In genomic region chr1:50929376-50929958, GRCh38 we compare ENCODE assay signal across 8 cellular contexts. TPM values are rescaled to one million over a fixed set of nuclear protein-coding genes. Genes with fewer than 3 reads are reported as not detected.
DNase-seq lines count a peak whose midpoint lies in the region; ATAC-seq and TF ChIP-seq lines count a peak whose summit lies in the region.

No MANE protein-coding gene starts in this region.

- H3K36me3 Mint-ChIP-seq in H9 (ENCODE audit: insufficient read depth in 1 of 3, low read depth in 3 of 3): peaks cover 0 to 9% (median 8%) of the 10 kb centered on the region in 3 experiments; a peak in 5 of 7 replicates
- peaks cover 13% of the 10 kb centered on the region for H3K36me3 Mint-ChIP-seq in activated CD4-positive, alpha-beta T cell treated with anti-CD3 and anti-CD28 coated beads, Interleukin-2, amount 10 ng/mL, durations not matched to agents 7 days and 5 days (ENCODE audit: low read depth)
- peaks cover 3 to 19% of the 10 kb centered on the region in 2 donors for H3K36me3 Mint-ChIP-seq in activated naive CD4-positive, alpha-beta T cell treated with anti-CD3 and anti-CD28 coated beads, Interleukin-2, amount 50 U/mL, for 72 hours

- no peak overlapping the region for H3K4ac ChIP-seq in H9 (ENCODE audit: low read depth, low read length)

- no peak overlapping the region for H2AK5ac ChIP-seq in H9 (ENCODE audit: insufficient read length, low read length)

- H3K4me1 ChIP-seq in H9 (ENCODE audit: insufficient read depth, low read length): no peaks in the 10 kb centered on the region
- H3K4me1 ChIP-seq in PC-3 (ENCODE audit: insufficient read depth, low read length): no peaks in the 10 kb centered on the region
- H3K4me1 ChIP-seq in fibroblast of lung (ENCODE audit: control insufficient read depth, extremely low read depth, insufficient read depth, low read length): no peaks in the 10 kb centered on the region

- peaks cover 8% of the 10 kb centered on the region for H3K36me3 ChIP-seq in PC-3 (ENCODE audit: low read depth, low read length)
- H3K36me3 ChIP-seq in fibroblast of lung (ENCODE audit: control insufficient read depth, insufficient read depth, low read length): no peaks in the 10 kb centered on the region

- H3K27ac ChIP-seq in H9 (ENCODE audit: insufficient read length, low read depth, low read length) (no peak overlapping the region), PC-3 (ENCODE audit: low read length) (no peak overlapping the region), fibroblast of lung (ENCODE audit: insufficient read depth, low read length) (no peak overlapping the region)

- H2AFZ ChIP-seq in H9 (ENCODE audit: low read length) (no peak overlapping the region), PC-3 (ENCODE audit: low read length) (no peak overlapping the region), fibroblast of lung (ENCODE audit: low read length) (no peak overlapping the region)

- H3K18ac ChIP-seq in H9 (ENCODE audit: insufficient read length, low read depth, low read length): no peak overlapping the region

- H3K9ac ChIP-seq in H9 (ENCODE audit: extremely low read depth, insufficient read length, low read length) (no peak overlapping the region), PC-3 (ENCODE audit: low read length) (no peak overlapping the region), fibroblast of lung (ENCODE audit: insufficient read depth, low read length) (no peak overlapping the region)

- H2BK5ac ChIP-seq in H9 (ENCODE audit: insufficient read length, low read length): no peak overlapping the region

- H3K4me2 ChIP-seq in H9 (ENCODE audit: insufficient read depth, insufficient read length, low read length): no peak overlapping the region
- H3K4me2 ChIP-seq in PC-3 (ENCODE audit: low read length): no peak overlapping the region
- no peak overlapping the region for H3K4me2 ChIP-seq in fibroblast of lung (ENCODE audit: extremely low read depth, insufficient read depth, low read length)

- no peak overlapping the region for H3K23ac ChIP-seq in H9 (ENCODE audit: insufficient read length, low read depth, low read length)

- H3K56ac ChIP-seq in H9 (ENCODE audit: insufficient read length, low read depth, low read length): no peak overlapping the region

- no peak overlapping the region for H4K5ac ChIP-seq in H9 (ENCODE audit: insufficient read length, low read depth, low read length)

- H3K9me3 Mint-ChIP-seq in H9: no peaks in the 10 kb centered on the region; a peak in 1 of 5 replicates
- peaks cover 3% of the 10 kb centered on the region for H3K9me3 Mint-ChIP-seq in activated CD4-positive, alpha-beta T cell treated with anti-CD3 and anti-CD28 coated beads, Interleukin-2, amount 10 ng/mL, durations not matched to agents 7 days and 5 days
- no peaks in the 10 kb centered on the region for H3K9me3 Mint-ChIP-seq in activated naive CD4-positive, alpha-beta T cell treated with anti-CD3 and anti-CD28 coated beads, Interleukin-2, amount 50 U/mL, for 72 hours

- no peak overlapping the region for H3T11ph ChIP-seq in H9 (ENCODE audit: low read length)

- H3F3A ChIP-seq in PC-3 (ENCODE audit: low read length, unreplicated experiment): no peaks in the 10 kb centered on the region

- H3K27me3 ChIP-seq in H9 (ENCODE audit: insufficient read depth, low read length): no peaks in the 10 kb centered on the region
- H3K27me3 ChIP-seq in PC-3 (ENCODE audit: low read length): no peaks in the 10 kb centered on the region
- H3K27me3 ChIP-seq in fibroblast of lung (ENCODE audit: control insufficient read depth, insufficient read depth, low read length): no peaks in the 10 kb centered on the region

- H2BK12ac ChIP-seq in H9 (ENCODE audit: insufficient read length, low read depth, low read length): no peak overlapping the region

- H3K9me3 ChIP-seq in H9 (ENCODE audit: control insufficient read depth, low read depth, low read length) (no peaks in the 10 kb centered on the region), PC-3 (ENCODE audit: low read length) (no peaks in the 10 kb centered on the region), fibroblast of lung (ENCODE audit: control insufficient read depth, insufficient read depth, low read depth, low read length) (no peaks in the 10 kb centered on the region)

- H3K4me3 ChIP-seq in PC-3 (ENCODE audit: low read length) (no peak overlapping the region), fibroblast of lung (replicated peaks in 1 of 4; ENCODE audit: control extremely low read depth in 1 of 4, insufficient read depth in 1 of 4, low read depth in 3 of 4, low read length in 4 of 4) (no peak overlapping the region)

- H3K79me2 ChIP-seq in H9 (ENCODE audit: insufficient read depth, low read length): peaks cover 2% of the 10 kb centered on the region; the same call in 1 of the 2 replicates
- peaks cover 84% of the 10 kb centered on the region for H3K79me2 ChIP-seq in PC-3 (ENCODE audit: low read length)
- H3K79me2 ChIP-seq in fibroblast of lung (ENCODE audit: control insufficient read depth, insufficient read depth, low read length): peaks cover 12% of the 10 kb centered on the region

- H3K27ac Mint-ChIP-seq in H9: no peak overlapping the region
- no peak overlapping the region for H3K27ac Mint-ChIP-seq in activated CD4-positive, alpha-beta T cell treated with anti-CD3 and anti-CD28 coated beads, Interleukin-2, amount 10 ng/mL, durations not matched to agents 7 days and 5 days
- no peak overlapping the region for H3K27ac Mint-ChIP-seq in activated naive CD4-positive, alpha-beta T cell treated with anti-CD3 and anti-CD28 coated beads, Interleukin-2, amount 50 U/mL, for 72 hours

- no peak overlapping the region for H3K4me3 Mint-ChIP-seq in H9
- no peak overlapping the region for H3K4me3 Mint-ChIP-seq in activated CD4-positive, alpha-beta T cell treated with anti-CD3 and anti-CD28 coated beads, Interleukin-2, amount 10 ng/mL, durations not matched to agents 7 days and 5 days

- H3K9me2 ChIP-seq in PC-3 (replicated peaks; ENCODE audit: low read length): no peaks in the 10 kb centered on the region

- H4K91ac ChIP-seq in H9 (ENCODE audit: insufficient read length, low read depth, low read length): no peak overlapping the region

- H3K4me1 Mint-ChIP-seq in H9: peaks cover 0 to 11% of the 10 kb centered on the region in 2 experiments; a peak in 2 of 4 replicates
- H3K4me1 Mint-ChIP-seq in activated CD4-positive, alpha-beta T cell treated with anti-CD3 and anti-CD28 coated beads, Interleukin-2, amount 10 ng/mL, durations not matched to agents 7 days and 5 days: peaks cover 17% of the 10 kb centered on the region

- WGBS in H9 (ENCODE audit: extremely low coverage, insufficient read length, low lambda C conversion rate): no CpG with 5 or more reads among the region's 2 CpGs

- H3K23me2 ChIP-seq in H9 (ENCODE audit: insufficient read length, low read depth, low read length, poor library complexity, severe bottlenecking): no peaks in the 10 kb centered on the region

- no TSS peak for BruUV-seq in PC-3 (replicated peaks; lab: Mats Ljungman, UMichigan)

- peak; percentile 72 for TF ChIP-seq CTCF in H9 (conservative IDR thresholded peaks at IDR 0.05)
- TF ChIP-seq CTCF in PC-3 (conservative IDR thresholded peaks at IDR 0.05; ENCODE audit: low read depth, low read length): peak; percentile 78
- peak in 1 of 2 donors; percentile 39 for TF ChIP-seq CTCF in fibroblast of lung (conservative IDR thresholded peaks at IDR 0.05 in 1 of 2, IDR thresholded peaks at IDR 0.05 in 1 of 2; ENCODE audit: low read depth in 1 of 2, low read length in 2 of 2)

- no peak overlapping the region for H2BK20ac ChIP-seq in H9 (ENCODE audit: low read depth, low read length, poor library complexity, severe bottlenecking)

- intact Hi-C loops in PC-3 (cut with micrococcal nuclease): loop anchor here (1.0 to 5.0 kb wide), 3 partner anchors 118 to 260 kb away; no protein-coding TSS in a partner anchor

- no peak for ATAC-seq in PC-3
- no peak for ATAC-seq in activated naive CD4-positive, alpha-beta T cell treated with anti-CD3 and anti-CD28 coated beads, Interleukin-2, amount 50 U/mL, for 72 hours
- no peak for ATAC-seq in HG03135 (IDR thresholded peaks at IDR 0.05; ENCODE audit: unreplicated experiment)

- H4K8ac ChIP-seq in H9 (replicated peaks; ENCODE audit: insufficient read length, low read depth, low read length): no peak overlapping the region

- CTCF ChIA-PET in PC-3 (lab: Charles Lee): interaction anchor here (0.5 to 1.8 kb wide), 7 partner anchors 19 to 155 kb away, joined by 3 to 10 read pairs (median 3); partner anchors contain the start of gene FAF1
- CTCF ChIA-PET in activated CD4-positive, alpha-beta T cell treated with anti-CD3 and anti-CD28 coated beads, Interleukin-2, amount 10 ng/mL, durations not matched to agents 7 days and 5 days (lab: Charles Lee): interaction anchor here (1.0 to 1.3 kb wide), 6 partner anchors 9 to 48 kb away, joined by 3 to 4 read pairs (median 3); no protein-coding TSS in a partner anchor

- no peak overlapping the region for H2BK120ac ChIP-seq in H9 (ENCODE audit: low read depth, low read length, poor library complexity, severe bottlenecking)

- H4K20me1 ChIP-seq in H9 (ENCODE audit: control insufficient read depth, insufficient read depth, insufficient read length): no peaks in the 10 kb centered on the region
- peaks cover 10% of the 10 kb centered on the region for H4K20me1 ChIP-seq in PC-3 (ENCODE audit: low read length)
- H4K20me1 ChIP-seq in fibroblast of lung (ENCODE audit: control insufficient read depth, extremely low read depth, insufficient read depth, low read length): no peaks in the 10 kb centered on the region

- DNase-seq in AG20443 (ENCODE audit: low spot score): peak; percentile 35
- DNase-seq in H9: no peak
- peak; percentile 64 for DNase-seq in PC-3
- peak; percentile 39 to 72 for DNase-seq in fibroblast of lung (ENCODE audit: low read depth in 2 of 2)
- DNase-seq in renal cortical epithelial cell (ENCODE audit: low read depth): peak; percentile 71
- DNase-seq in activated CD4-positive, alpha-beta T cell treated with anti-CD3 and anti-CD28 coated beads, Interleukin-2, amount 10 ng/mL, durations not matched to agents 7 days and 5 days: no peak
- no peak for DNase-seq in activated naive CD4-positive, alpha-beta T cell treated with anti-CD3 and anti-CD28 coated beads, Interleukin-2, amount 50 U/mL, for 72 hours (ENCODE audit: low spot score in 2 of 2)

- POLR2A ChIA-PET in PC-3 (lab: Charles Lee; ENCODE audit: unreplicated experiment): interaction anchor here (0.6 kb wide), 1 partner anchor 133 kb away, joined by 4 read pairs; no protein-coding TSS in a partner anchor
- POLR2A ChIA-PET in activated CD4-positive, alpha-beta T cell treated with anti-CD3 and anti-CD28 coated beads, Interleukin-2, amount 10 ng/mL, durations not matched to agents 7 days and 5 days (lab: Charles Lee): interaction anchor here (0.5 kb wide), 1 partner anchor 328 kb away, joined by 11 read pairs; no protein-coding TSS in a partner anchor

- H2BK15ac ChIP-seq in H9 (ENCODE audit: low read depth, low read length): no peak overlapping the region

- no peak overlapping the region for H3K14ac ChIP-seq in H9 (ENCODE audit: insufficient read depth, low read length)

- H3K27me3 Mint-ChIP-seq in H9 (ENCODE audit: low read depth): no peaks in the 10 kb centered on the region
- no peaks in the 10 kb centered on the region for H3K27me3 Mint-ChIP-seq in activated CD4-positive, alpha-beta T cell treated with anti-CD3 and anti-CD28 coated beads, Interleukin-2, amount 10 ng/mL, durations not matched to agents 7 days and 5 days

- peaks cover 5% of the 10 kb centered on the region for H3K79me1 ChIP-seq in H9 (ENCODE audit: insufficient read depth, low read depth, low read length, poor library complexity, severe bottlenecking)

RNA-seq across cellular contexts. Expression of gene FAF1, which starts 30.6 kb away (rescaled TPM):
- 58.5 and 60.8 TPM in 2 replicates for total RNA-seq in H9 (2021)
- 12.7 and 14.7 TPM in 2 replicates for total RNA-seq in PC-3 (2014; rRNA removed)
- 35.2 and 39.6 TPM in 2 replicates for total RNA-seq in fibroblast of lung
- polyA plus RNA-seq in fibroblast of lung: 40.0 and 41.6 TPM in 2 replicates
- polyA plus RNA-seq in fibroblast of lung (2012): 54.3 and 64.6 TPM in 2 replicates
- polyA minus RNA-seq in fibroblast of lung (ENCODE audit: low replicate concordance): 9.7 and 14.9 TPM in 2 replicates
- total RNA-seq in renal cortical epithelial cell: 92.6 and 95.2 TPM in 2 replicates
- 10 to 100 TPM; 84.6 to 88.2 TPM for total RNA-seq in activated CD4-positive, alpha-beta T cell treated with anti-CD3 and anti-CD28 coated beads, Interleukin-2, amount 10 ng/mL, durations not matched to agents 7 days and 5 days
- 100 to 1,000 TPM in 1 of 2 donors, 10 to 100 TPM in 1; 58.1 to 101 TPM for total RNA-seq in activated naive CD4-positive, alpha-beta T cell treated with anti-CD3 and anti-CD28 coated beads, Interleukin-2, amount 50 U/mL, for 72 hours

RNA-seq across cellular contexts. Expression of gene CDKN2C, which starts 40.6 kb away (rescaled TPM):
- not detected in 2 replicates for total RNA-seq in H9 (2021)
- 49.2 and 60.0 TPM in 2 replicates for total RNA-seq in PC-3 (2014; rRNA removed)
- 19.8 and 31.5 TPM in 2 replicates for total RNA-seq in fibroblast of lung
- polyA plus RNA-seq in fibroblast of lung: 24.4 and 42.8 TPM in 2 replicates
- polyA plus RNA-seq in fibroblast of lung (2012): 22.1 and 39.4 TPM in 2 replicates
- polyA minus RNA-seq in fibroblast of lung (ENCODE audit: low replicate concordance): 5.7 and 7.2 TPM in 2 replicates
- 2.8 and 6.7 TPM in 2 replicates for total RNA-seq in renal cortical epithelial cell
- total RNA-seq in activated CD4-positive, alpha-beta T cell treated with anti-CD3 and anti-CD28 coated beads, Interleukin-2, amount 10 ng/mL, durations not matched to agents 7 days and 5 days: 10 to 100 TPM; 80.0 to 82.3 TPM
- total RNA-seq in activated naive CD4-positive, alpha-beta T cell treated with anti-CD3 and anti-CD28 coated beads, Interleukin-2, amount 50 U/mL, for 72 hours: 1 to 10 TPM; 5.6 to 10.0 TPM

Comparison
In these comparisons a context has a peak if more than half of its experiments do, and no peak if none do; other contexts are left out.
1. DNase-seq: peak in AG20443 (single experiment), PC-3 (single experiment), fibroblast of lung (2 of 2) and renal cortical epithelial cell (single experiment); none in H9 (single experiment), activated CD4-positive, alpha-beta T cell treated with anti-CD3 and anti-CD28 coated beads, Interleukin-2, amount 10 ng/mL, durations not matched to agents 7 days and 5 days (single experiment) and activated naive CD4-positive, alpha-beta T cell treated with anti-CD3 and anti-CD28 coated beads, Interleukin-2, amount 50 U/mL, for 72 hours (0 of 2).